30 cellular contexts compared by ENCODE assay signal in the genomic region with DNA sequence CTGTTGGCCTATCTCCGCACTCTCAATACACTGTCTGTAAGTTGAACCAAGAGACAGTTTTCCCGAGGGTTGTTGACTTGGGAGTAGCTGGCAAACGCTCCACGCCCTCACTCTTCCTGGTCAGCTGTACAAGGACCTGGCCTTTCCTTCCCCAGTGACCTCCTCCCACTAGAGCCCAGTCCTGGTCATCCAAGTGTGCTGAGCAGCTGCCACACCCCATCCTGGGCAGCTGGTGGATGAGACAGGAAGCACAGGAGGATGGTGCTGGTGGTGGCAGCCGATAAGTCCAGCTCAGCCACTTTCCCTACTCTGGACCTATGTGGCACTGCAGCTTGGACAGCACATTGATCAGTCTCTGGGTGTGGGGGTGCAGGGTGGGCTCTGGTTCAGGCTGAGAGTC. TPM values are rescaled to one million over a fixed set of nuclear protein-coding genes. Genes with fewer than 3 reads are reported as not detected.
"Had no signal": no experiment of that assay in that cellular context is flagged by ENCODE, and none has a peak within 500 bp of the region (broad histone marks: within the 10 kb centered on the region; RNA-seq: fewer than 3 reads in every experiment).

No MANE protein-coding gene starts in this region.

- H3K4me3 ChIP-seq: Peyer's patch, SJCRH30, SK-N-MC had no signal

- H3K9me3 ChIP-seq: Peyer's patch, SJCRH30 had no signal

- DNase-seq: activated CD4-positive, alpha-beta T cell treated with anti-CD3 and anti-CD28 coated beads for 1 hour; activated CD4-positive, alpha-beta T cell treated with anti-CD3 and anti-CD28 coated beads, Interleukin-2, amount 10 ng/mL, durations not matched to agents 7 days and 5 days; activated CD4-positive, alpha-beta T cell treated with anti-CD3 and anti-CD28 coated beads, Interleukin-2, amount 50 U/mL, for 48 hours; activated CD4-positive, CD25-positive, alpha-beta regulatory T cell; activated CD8-positive, alpha-beta T cell treated with anti-CD3 and anti-CD28 coated beads, Interleukin-2, amount 10 ng/mL, durations not matched to agents 7 days and 5 days; activated gamma-delta T cell treated with Interleukin-2 at 50 U/mL for 16 hours; activated naive CD4-positive, alpha-beta T cell treated with anti-CD3 and anti-CD28 coated beads, Interleukin-2, amount 10 ng/mL, durations not matched to agents 7 days and 5 days; activated naive CD8-positive, alpha-beta T cell treated with anti-CD3 and anti-CD28 coated beads, Interleukin-2, amount 50 U/mL, for 24 hours; activated T-cell treated with anti-CD3 and anti-CD28 coated beads, Interleukin-2, amount 50 U/mL, for 24 hours; anterior cingulate cortex; caudate nucleus; Karpas-422; KBM-7; MV-4-11; NCI-H1092; NCI-H1436 treated with DMSO at 0.1 percent for 48 hours; NCI-H1694 treated with DMSO at 0.1 percent for 48 hours; NCI-H2029; NCI-H345; NCI-H524 treated with DMSO at 0.1 percent for 48 hours; RPMI8226; SHP77; SJCRH30; T1000; WERI-Rb-1 had no signal

- H3K27me3 ChIP-seq: Peyer's patch, SJCRH30 had no signal

- H3K36me3 ChIP-seq: SJCRH30 had no signal

- H3K27ac ChIP-seq: Peyer's patch, SJCRH30, SK-N-MC, WERI-Rb-1 had no signal

- H3K4me1 ChIP-seq: Peyer's patch, SJCRH30 had no signal

- ATAC-seq: activated CD8-positive, alpha-beta T cell treated with anti-CD3 and anti-CD28 coated beads, Interleukin-2, amount 10 ng/mL, durations not matched to agents 7 days and 5 days; activated naive CD8-positive, alpha-beta T cell treated with anti-CD3 and anti-CD28 coated beads, Interleukin-2, amount 50 U/mL, for 24 hours had no signal

RNA-seq across cellular contexts. Expression of a gene that starts 26.8 kb away (rescaled TPM):
- total RNA-seq: activated CD4-positive, alpha-beta T cell treated with anti-CD3 and anti-CD28 coated beads, Interleukin-2, amount 10 ng/mL, durations not matched to agents 7 days and 5 days; activated CD8-positive, alpha-beta T cell treated with anti-CD3 and anti-CD28 coated beads, Interleukin-2, amount 10 ng/mL, durations not matched to agents 7 days and 5 days; NCI-H460; T-helper 1 cell treated with Interleukin-12 subunit alpha and Interleukin-12 subunit beta and Interleukin-4 antibody, amounts not matched to agents 30 ng/mL and 1 ng/mL, for 36 hours; T-helper 2 cell treated with Interferon-gamma antibody and Interleukin-4, amounts not matched to agents 100 ng/mL and 5 ng/mL, for 36 hours had no signal
